Comparison of ENCODE assay signal across 14 cellular contexts in the genomic region with DNA sequence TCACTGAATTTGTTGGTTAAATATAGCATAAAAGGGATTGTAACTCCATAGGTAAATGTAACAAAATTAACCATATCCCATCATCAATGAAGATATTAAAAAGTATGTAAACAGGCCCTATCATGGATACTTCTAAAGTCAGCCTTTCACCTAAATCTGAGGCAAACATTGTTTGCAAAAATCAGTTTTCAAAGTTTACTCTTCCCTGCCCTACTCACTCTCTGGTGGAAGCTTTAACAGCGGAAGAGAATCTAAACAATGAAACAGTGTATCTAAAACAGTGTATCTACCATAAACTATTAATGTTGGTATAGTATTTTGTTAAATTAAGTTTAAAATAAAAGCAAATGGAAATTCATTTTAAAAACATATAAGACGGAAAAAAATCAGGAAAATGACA.
"Had no signal": no experiment of that assay in that cellular context is flagged by ENCODE, and none has a peak within 500 bp of the region (broad histone marks: within the 10 kb centered on the region; RNA-seq: fewer than 3 reads in every experiment).

No MANE protein-coding gene starts in this region.

- ATAC-seq: gastrocnemius medialis, heart left ventricle had no signal

- H3K4me3 Mint-ChIP-seq: activated naive CD4-positive, alpha-beta T cell treated with anti-CD3 and anti-CD28 coated beads, Interleukin-2, amount 10 ng/mL, durations not matched to agents 7 days and 5 days; immature natural killer cell; nephron progenitor cell had no signal

- H3K27ac Mint-ChIP-seq: activated T-helper 2 cell treated with anti-CD3 and anti-CD28 coated beads, Interferon-gamma antibody, Interleukin-2, Interleukin-4, amounts not matched to agents 10 μg/mL and 5 μg/mL and 100 μg/mL, durations not matched to agents 14 hours and 24 hours and 36 hours had no signal

- H3K4me1 Mint-ChIP-seq: activated naive CD4-positive, alpha-beta T cell treated with anti-CD3 and anti-CD28 coated beads, Interleukin-2, amount 10 ng/mL, durations not matched to agents 7 days and 5 days had no signal

- H3K9me3 Mint-ChIP-seq: activated naive CD4-positive, alpha-beta T cell treated with anti-CD3 and anti-CD28 coated beads, Interleukin-2, amount 10 ng/mL, durations not matched to agents 7 days and 5 days; activated T-helper 2 cell treated with anti-CD3 and anti-CD28 coated beads, Interferon-gamma antibody, Interleukin-2, Interleukin-4, amounts not matched to agents 10 μg/mL and 5 μg/mL and 100 μg/mL, durations not matched to agents 14 hours and 24 hours and 36 hours; immature natural killer cell; nephron progenitor cell had no signal

- H3K27me3 Mint-ChIP-seq: activated naive CD4-positive, alpha-beta T cell treated with anti-CD3 and anti-CD28 coated beads, Interleukin-2, amount 10 ng/mL, durations not matched to agents 7 days and 5 days had no signal

- H3K27me3 ChIP-seq: cardiac muscle cell, gastrocnemius medialis, heart left ventricle, ovary, sigmoid colon had no signal

- H3K36me3 Mint-ChIP-seq: activated naive CD4-positive, alpha-beta T cell treated with anti-CD3 and anti-CD28 coated beads, Interleukin-2, amount 10 ng/mL, durations not matched to agents 7 days and 5 days had no signal

- FAIRE-seq: colon had no signal

- H3K4me3 ChIP-seq: cardiac muscle cell, gastrocnemius medialis, heart left ventricle, ovary, sigmoid colon had no signal

- H3K9me3 ChIP-seq: gastrocnemius medialis, ovary, sigmoid colon had no signal

- H3K27ac ChIP-seq: cardiac muscle cell, gastrocnemius medialis, heart left ventricle, ovary had no signal

- H3K36me3 ChIP-seq: cardiac muscle cell, gastrocnemius medialis, heart left ventricle, ovary, sigmoid colon had no signal

- DNase-seq: activated CD4-positive, alpha-beta T cell treated with anti-CD3 and anti-CD28 coated beads, Interleukin-2, amount 50 U/mL, for 48 hours; activated naive CD4-positive, alpha-beta T cell treated with anti-CD3 and anti-CD28 coated beads, Interleukin-2, amount 10 ng/mL, durations not matched to agents 7 days and 5 days; erythroblast; gastrocnemius medialis; heart left ventricle; immature natural killer cell; nephron progenitor cell; ovary; sigmoid colon; stimulated activated CD4-positive, alpha-beta T cell treated with anti-CD3 and anti-CD28 coated beads, Interleukin-1b, Interleukin-23, amount 100 ng/mL, for 48 hours; T1000 had no signal
